Comparison of ENCODE assay signal across 12 cellular contexts in the genomic region with DNA sequence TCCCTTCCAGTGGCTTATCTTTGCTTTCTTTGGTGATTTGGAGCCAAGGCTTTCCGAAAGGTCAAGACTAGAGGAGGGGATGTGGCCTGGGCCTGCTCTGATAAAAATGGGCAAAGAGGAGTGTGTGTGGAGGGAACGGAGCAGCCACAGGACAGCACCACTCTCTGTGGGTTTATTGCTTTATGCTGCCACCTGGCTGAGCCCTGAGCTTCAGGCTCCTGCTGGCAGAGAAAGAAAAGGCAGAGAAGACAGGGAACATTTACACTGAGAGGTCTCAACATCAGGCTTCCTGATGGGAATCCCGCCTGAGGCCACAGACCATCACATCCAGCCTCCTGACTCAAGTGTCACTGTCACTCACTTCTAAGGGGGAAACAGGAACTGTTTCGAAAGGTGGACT. TPM values are rescaled to one million over a fixed set of nuclear protein-coding genes. Genes with fewer than 3 reads are reported as not detected.
A peak's percentile ranks its signal among the peaks of the same experiment; 100 is the strongest.
DNase-seq lines count a peak whose midpoint lies in the region; ATAC-seq and TF ChIP-seq lines count a peak whose summit lies in the region.
"Had no signal": no experiment of that assay in that cellular context is flagged by ENCODE, and none has a peak within 500 bp of the region (broad histone marks: within the 10 kb centered on the region; RNA-seq: fewer than 3 reads in every experiment).

No MANE protein-coding gene starts in this region.

- H3K4me1 Mint-ChIP-seq in CD14-positive monocyte, result peaks cover 2% of the 10 kb centered on the region
- H3K4me1 Mint-ChIP-seq: activated CD4-positive, alpha-beta T cell treated with anti-CD3 and anti-CD28 coated beads, Interleukin-2, amount 10 ng/mL, durations not matched to agents 7 days and 5 days; CD4-positive, CD25-positive, alpha-beta regulatory T cell; memory B cell had no signal

- no peaks in the 10 kb centered on the region for H3K36me3 ChIP-seq in left ventricle myocardium inferior

- H3K27ac ChIP-seq in right cardiac atrium (ENCODE audit: low read length) (no peak overlapping the region), VCaP (no peak overlapping the region), left ventricle myocardium inferior (replicated peaks) (no peak overlapping the region)

- peaks cover 35 to 58% (median 36%) of the 10 kb centered on the region in 3 donors for H3K27me3 Mint-ChIP-seq in CD14-positive monocyte (ENCODE audit: low read depth in 3 of 3)

- no peaks in the 10 kb centered on the region for H3K36me3 Mint-ChIP-seq in activated naive CD4-positive, alpha-beta T cell treated with anti-CD3 and anti-CD28 coated beads, Interleukin-2, amount 50 U/mL, for 72 hours
- no peaks in the 10 kb centered on the region for H3K36me3 Mint-ChIP-seq in CD14-positive monocyte
- H3K36me3 Mint-ChIP-seq: CD4-positive, CD25-positive, alpha-beta regulatory T cell; memory B cell had no signal

- H3K27me3 ChIP-seq in right cardiac atrium (ENCODE audit: control insufficient read depth, insufficient read depth) (no peaks in the 10 kb centered on the region), left ventricle myocardium inferior (ENCODE audit: low read depth) (peaks cover 96% of the 10 kb centered on the region)

- ATAC-seq in Right ventricle myocardium inferior (peak; percentile 44), right cardiac atrium (no peak)
- ATAC-seq in activated naive CD4-positive, alpha-beta T cell treated with anti-CD3 and anti-CD28 coated beads, Interleukin-2, amount 50 U/mL, for 72 hours, result no peak

- H3K4me3 Mint-ChIP-seq in CD14-positive monocyte, result no peak overlapping the region
- H3K4me3 Mint-ChIP-seq: activated CD4-positive, alpha-beta T cell treated with anti-CD3 and anti-CD28 coated beads, Interleukin-2, amount 10 ng/mL, durations not matched to agents 7 days and 5 days; CD4-positive, CD25-positive, alpha-beta regulatory T cell; memory B cell had no signal

- H3K27ac Mint-ChIP-seq in activated naive CD4-positive, alpha-beta T cell treated with anti-CD3 and anti-CD28 coated beads, Interleukin-2, amount 50 U/mL, for 72 hours, result no peak overlapping the region
- no peak overlapping the region for H3K27ac Mint-ChIP-seq in CD14-positive monocyte
- H3K27ac Mint-ChIP-seq: activated CD4-positive, alpha-beta T cell treated with anti-CD3 and anti-CD28 coated beads, Interleukin-2, amount 10 ng/mL, durations not matched to agents 7 days and 5 days; CD4-positive, CD25-positive, alpha-beta regulatory T cell; memory B cell had no signal

- DNase-seq in Right ventricle myocardium inferior (ENCODE audit: missing footprints) (no peak), right cardiac atrium (no peak), left ventricle myocardium inferior (no peak), CD14-positive monocyte (ENCODE audit: low spot score) (no peak), ecto neural progenitor cell (ENCODE audit: low spot score) (no peak)
- no peak for DNase-seq in activated naive CD4-positive, alpha-beta T cell treated with anti-CD3 and anti-CD28 coated beads, Interleukin-2, amount 50 U/mL, for 72 hours (ENCODE audit: low spot score in 2 of 2)
- DNase-seq in stimulated activated naive CD4-positive, alpha-beta T cell (lab: John Stamatoyannopoulos, UW), result no peak
- DNase-seq: activated CD4-positive, alpha-beta T cell treated with anti-CD3 and anti-CD28 coated beads, Interleukin-2, amount 10 ng/mL, durations not matched to agents 7 days and 5 days; CD4-positive, CD25-positive, alpha-beta regulatory T cell; NCI-H774 had no signal

- no peaks in the 10 kb centered on the region for H3K9me3 Mint-ChIP-seq in activated naive CD4-positive, alpha-beta T cell treated with anti-CD3 and anti-CD28 coated beads, Interleukin-2, amount 50 U/mL, for 72 hours
- peaks cover 0 to 4% (median 0%) of the 10 kb centered on the region in 7 donors for H3K9me3 Mint-ChIP-seq in CD14-positive monocyte
- H3K9me3 Mint-ChIP-seq: activated CD4-positive, alpha-beta T cell treated with anti-CD3 and anti-CD28 coated beads, Interleukin-2, amount 10 ng/mL, durations not matched to agents 7 days and 5 days; memory B cell had no signal

- 24% methylated on average over 4 of the region's 4 CpGs for whole genome bisulfite sequencing in right cardiac atrium

- H3K4me3 ChIP-seq in right cardiac atrium (ENCODE audit: low read length) (no peak overlapping the region), left ventricle myocardium inferior (no peak overlapping the region)

- H3K4me1 ChIP-seq in right cardiac atrium (ENCODE audit: control insufficient read depth, insufficient read depth, low read length) (no peaks in the 10 kb centered on the region), left ventricle myocardium inferior (no peaks in the 10 kb centered on the region)

- H3K9me3 ChIP-seq in right cardiac atrium (ENCODE audit: control insufficient read depth, low read length), result no peaks in the 10 kb centered on the region
- no peaks in the 10 kb centered on the region for H3K9me3 ChIP-seq in left ventricle myocardium inferior (replicated peaks)

- intact Hi-C loops in Right ventricle myocardium inferior (cut with DNase I), result loop anchor here (5.0 kb wide), 1 partner anchor 251 kb away; no protein-coding TSS in a partner anchor
- intact Hi-C loops in right cardiac atrium (cut with DNase I), result loop anchor here in 1 of 4 donors (10.0 kb wide), 1 partner anchor 248 kb away; no protein-coding TSS in a partner anchor
- intact Hi-C loops in left ventricle myocardium inferior (cut with micrococcal nuclease), result no loop called here
- intact Hi-C loops in CD14-positive monocyte (cut with micrococcal nuclease), result no loop called here

- TF ChIP-seq CTCF in VCaP (conservative IDR thresholded peaks at IDR 0.05) (peak; percentile 77), left ventricle myocardium inferior (IDR thresholded peaks at IDR 0.05; ENCODE audit: borderline replicate concordance) (peak; percentile 60), CD14-positive monocyte (IDR thresholded peaks at IDR 0.05) (no peak)

RNA-seq across cellular contexts. Expression of gene GSX1, which starts 9.2 kb away (rescaled TPM):
- not detected for total RNA-seq in Right ventricle myocardium inferior
- not detected for total RNA-seq in right cardiac atrium
- polyA plus RNA-seq in right cardiac atrium, result not detected
- total RNA-seq in left ventricle myocardium inferior, result not detected
- total RNA-seq in activated naive CD4-positive, alpha-beta T cell treated with anti-CD3 and anti-CD28 coated beads, Interleukin-2, amount 50 U/mL, for 72 hours, result not detected
- not detected for polyA plus RNA-seq in CD14-positive monocyte
- total RNA-seq: activated CD4-positive, alpha-beta T cell treated with anti-CD3 and anti-CD28 coated beads, Interleukin-2, amount 10 ng/mL, durations not matched to agents 7 days and 5 days; CD4-positive, CD25-positive, alpha-beta regulatory T cell had no signal
- polyA plus RNA-seq: CD4-positive, CD25-positive, alpha-beta regulatory T cell had no signal
